Comparison of ENCODE assay signal across 8 cellular contexts in genomic region chr17:7329360-7330098, GRCh38. TPM values are rescaled to one million over a fixed set of nuclear protein-coding genes. Genes with fewer than 3 reads are reported as not detected.
DNase-seq lines count a peak whose midpoint lies in the region; ATAC-seq and TF ChIP-seq lines count a peak whose summit lies in the region.

No MANE protein-coding gene starts in this region.

- H3K27ac ChIP-seq in KOPT-K1 (ENCODE audit: low read depth, low read length, poor library complexity, severe bottlenecking) (peak overlapping the region; percentile 89), Peyer's patch (peak overlapping the region; percentile 84 to 94 (median 90)), esophagus muscularis mucosa (replicated peaks in 1 of 4) (peak overlapping the region; percentile 92 to 93 (median 92)), muscle layer of duodenum (ENCODE audit: low read length) (peak overlapping the region; percentile 94)

- TF ChIP-seq CTCF in Peyer's patch (IDR thresholded peaks at IDR 0.05) (peak in 1 of 6 experiments; percentile 17), esophagus muscularis mucosa (IDR thresholded peaks at IDR 0.05) (peak in 1 of 3 experiments; percentile 3)

- DNase-seq in DMS79 (lab: John Stamatoyannopoulos, UW) (peak; percentile 98), Peyer's patch (peak; percentile 97 to 99 (median 99)), activated T-helper 1 cell treated with Interleukin-2 at 50 U/mL for 16 hours (ENCODE audit: low read depth) (peak; percentile 91), esophagus muscularis mucosa (ENCODE audit: extremely low spot score) (peak; percentile 99)
- DNase-seq in stimulated activated CD8-positive, alpha-beta memory T cell treated with anti-CD3 and anti-CD28 coated beads, Interleukin-7, amount 100 ng/mL, for 24 hours (ENCODE audit: low read depth), result peak; percentile 93

- H3K4me3 ChIP-seq in Peyer's patch, result peak overlapping the region; percentile 69 to 94 (median 87)
- H3K4me3 ChIP-seq in esophagus muscularis mucosa, result peak overlapping the region; percentile 75 to 89 (median 84)
- peak overlapping the region; percentile 88 to 93 for H3K4me3 ChIP-seq in muscle layer of duodenum (ENCODE audit: low read depth in 1 of 2, low read length in 2 of 2)

- H3K4me1 ChIP-seq in Peyer's patch (peaks cover 0 to 18% (median 11%) of the 10 kb centered on the region in 4 donors), esophagus muscularis mucosa (peaks cover 16 to 29% (median 24%) of the 10 kb centered on the region in 4 donors), muscle layer of duodenum (ENCODE audit: control insufficient read depth in 1 of 2, insufficient read depth in 2 of 2, low read length in 2 of 2) (peaks cover 8 to 20% of the 10 kb centered on the region in 2 donors)

- under 1% methylated on average over 27 of the region's 51 CpGs for WGBS in esophagus muscularis mucosa

- peak; percentile 55 for ATAC-seq in GM21737 (IDR thresholded peaks at IDR 0.05; ENCODE audit: unreplicated experiment)

- H3K9me3 ChIP-seq in KOPT-K1 (ENCODE audit: insufficient read depth, low read length, poor library complexity, severe bottlenecking) (no peaks in the 10 kb centered on the region), Peyer's patch (no peaks in the 10 kb centered on the region), esophagus muscularis mucosa (no peaks in the 10 kb centered on the region), muscle layer of duodenum (ENCODE audit: control insufficient read depth in 1 of 2, low read length in 2 of 2) (no peaks in the 10 kb centered on the region)

- TF ChIP-seq EP300 in esophagus muscularis mucosa (IDR thresholded peaks at IDR 0.05), result no peak

- TF ChIP-seq POLR2A in Peyer's patch (IDR thresholded peaks at IDR 0.05) (peak; percentile 56 to 61), esophagus muscularis mucosa (IDR thresholded peaks at IDR 0.05; ENCODE audit: low read depth) (peak; percentile 64)

- intact Hi-C loops in esophagus muscularis mucosa (cut with DNase I), result no loop called here

- peaks cover 25% of the 10 kb centered on the region for H3K36me3 ChIP-seq in KOPT-K1 (ENCODE audit: insufficient read depth, low read length)
- H3K36me3 ChIP-seq in Peyer's patch, result peaks cover 0 to 11% (median 0%) of the 10 kb centered on the region in 3 donors
- H3K36me3 ChIP-seq in esophagus muscularis mucosa, result peaks cover 0 to 32% (median 26%) of the 10 kb centered on the region in 4 donors
- H3K36me3 ChIP-seq in muscle layer of duodenum (ENCODE audit: control insufficient read depth in 1 of 2, insufficient read depth in 2 of 2, low read length in 2 of 2), result peaks cover 13 to 21% of the 10 kb centered on the region in 2 donors

- H3K27me3 ChIP-seq in Peyer's patch (no peaks in the 10 kb centered on the region), esophagus muscularis mucosa (peaks cover 0 to 16% (median 0%) of the 10 kb centered on the region in 4 donors), muscle layer of duodenum (ENCODE audit: low read depth, low read length) (no peaks in the 10 kb centered on the region)

RNA-seq across cellular contexts. Expression of gene NEURL4, which starts 0.4 kb away (rescaled TPM):
- total RNA-seq in Peyer's patch, result 10 to 100 TPM; 23.3 to 69.0 (median 53.9) TPM
- total RNA-seq in esophagus muscularis mucosa, result 10 to 100 TPM; 13.9 to 27.0 (median 20.6) TPM

RNA-seq across cellular contexts. Expression of gene ACAP1, which starts 6.8 kb away (rescaled TPM):
- total RNA-seq in Peyer's patch (100 to 1,000 TPM in 1 of 4 donors, 10 to 100 TPM in 3; 15.6 to 696 (median 24.0) TPM), esophagus muscularis mucosa (10 to 100 TPM in 1 of 4 donors, 1 to 10 TPM in 3; 2.1 to 11.4 (median 4.6) TPM)

RNA-seq across cellular contexts. Expression of gene GPS2, which starts 14.4 kb away (rescaled TPM):
- total RNA-seq in Peyer's patch (100 to 1,000 TPM in 1 of 4 donors, 10 to 100 TPM in 3; 93.2 to 148 (median 94.2) TPM), esophagus muscularis mucosa (100 to 1,000 TPM in 1 of 4 donors, 10 to 100 TPM in 3; 89.6 to 112 (median 90.2) TPM)

RNA-seq across cellular contexts. Expression of gene EIF5A, which starts 22.1 kb away (rescaled TPM):
- total RNA-seq in Peyer's patch (100 to 1,000 TPM in 3 of 4 donors, 10 to 100 TPM in 1; 94.4 to 128 (median 120) TPM), esophagus muscularis mucosa (100 to 1,000 TPM; 145 to 214 (median 204) TPM)

RNA-seq across cellular contexts. Expression of gene KCTD11, which starts 22.4 kb away (rescaled TPM):
- total RNA-seq in Peyer's patch, result 1 to 10 TPM; 2.5 to 8.9 (median 7.1) TPM
- total RNA-seq in esophagus muscularis mucosa, result 10 to 100 TPM in 2 of 4 donors, 1 to 10 TPM in 2; 9.1 to 18.2 (median 13.3) TPM

Comparison
In these comparisons a context has a peak if more than half of its experiments do, and no peak if none do; other contexts are left out.
1. Peak in every context shown above with its lines: DNase-seq, ATAC-seq, H3K4me3 ChIP-seq and H3K27ac ChIP-seq.